ENCODE assay signal across 8 cellular contexts in genomic region chr12:4648099-4648498, GRCh38. TPM values are rescaled to one million over a fixed set of nuclear protein-coding genes. Genes with fewer than 3 reads are reported as not detected.
DNase-seq lines count a peak whose midpoint lies in the region; ATAC-seq and TF ChIP-seq lines count a peak whose summit lies in the region.

No MANE protein-coding gene starts in this region.

- peak overlapping the region; percentile 80 for H3K4me2 ChIP-seq in DND-41 (ENCODE audit: insufficient read depth, low read length)

- POLR2A ChIA-PET in activated CD8-positive, alpha-beta T cell treated with anti-CD3 and anti-CD28 coated beads, Interleukin-2, amount 10 ng/mL, durations not matched to agents 7 days and 5 days (lab: Charles Lee), result interaction anchor here (0.5 to 1.5 kb wide), 4 partner anchors 11 to 250 kb away, joined by 3 to 7 read pairs (median 3); no protein-coding TSS in a partner anchor

- 0 out of 3 replicates have a peak, but pooled peaks have one; percentile 27 for ATAC-seq in DND-41 (ENCODE audit: insufficient read depth, low read depth)
- ATAC-seq in HG02840 (IDR thresholded peaks at IDR 0.05; ENCODE audit: low FRiP score, unreplicated experiment), result peak; percentile 20
- ATAC-seq in activated CD8-positive, alpha-beta T cell treated with anti-CD3 and anti-CD28 coated beads, Interleukin-2, amount 10 ng/mL, durations not matched to agents 7 days and 5 days, result no peak
- ATAC-seq in stimulated activated memory B cell treated with anti-CD40 and anti-IgM and Interleukin-4, amounts not matched to agents 10 μg/mL and 1 μg/mL and 100 μg/mL, for 72 hours, result peak; percentile 62

- H4K20me1 ChIP-seq in DND-41 (ENCODE audit: insufficient read depth, low read length), result peaks cover 7% of the 10 kb centered on the region; the same call in 1 of the 2 replicates

- no peaks in the 10 kb centered on the region for H3K27me3 Mint-ChIP-seq in activated CD8-positive, alpha-beta T cell treated with anti-CD3 and anti-CD28 coated beads, Interleukin-2, amount 10 ng/mL, durations not matched to agents 7 days and 5 days (ENCODE audit: low read depth)
- no peaks in the 10 kb centered on the region for H3K27me3 Mint-ChIP-seq in stimulated activated memory B cell treated with anti-CD40 and anti-IgM and Interleukin-4, amounts not matched to agents 10 μg/mL and 1 μg/mL and 100 μg/mL, for 72 hours

- peaks cover 47% of the 10 kb centered on the region for H3K79me2 ChIP-seq in DND-41 (ENCODE audit: insufficient read depth, low read length)

- H3K27ac ChIP-seq in DND-41 (ENCODE audit: low read length), result peak overlapping the region; percentile 95

- peaks cover 2% of the 10 kb centered on the region for H3K36me3 Mint-ChIP-seq in activated CD8-positive, alpha-beta T cell treated with anti-CD3 and anti-CD28 coated beads, Interleukin-2, amount 10 ng/mL, durations not matched to agents 7 days and 5 days (ENCODE audit: low read depth)
- peaks cover 5% of the 10 kb centered on the region for H3K36me3 Mint-ChIP-seq in stimulated activated memory B cell treated with anti-CD40 and anti-IgM and Interleukin-4, amounts not matched to agents 10 μg/mL and 1 μg/mL and 100 μg/mL, for 72 hours

- DNase-seq in DND-41 (no peak), NCI-H1436 (lab: John Stamatoyannopoulos, UW) (no peak), NCI-H446 treated with DMSO at 0.1 percent for 48 hours (lab: John Stamatoyannopoulos, UW) (no peak)
- no peak for DNase-seq in activated CD8-positive, alpha-beta T cell treated with anti-CD3 and anti-CD28 coated beads, Interleukin-2, amount 10 ng/mL, durations not matched to agents 7 days and 5 days
- no peak for DNase-seq in stimulated activated CD8-positive, alpha-beta memory T cell treated with anti-CD3 and anti-CD28 coated beads, Interleukin-4, amount 100 ng/mL, for 48 hours

- H3K9ac ChIP-seq in DND-41 (ENCODE audit: low read depth, low read length), result peak overlapping the region; percentile 69

- H3K36me3 ChIP-seq in DND-41 (ENCODE audit: insufficient read depth, low read length), result peaks cover 7% of the 10 kb centered on the region; the same call in 1 of the 2 replicates

- H2AFZ ChIP-seq in DND-41 (ENCODE audit: low read depth, low read length), result peak overlapping the region; percentile 94

- H3K4me3 Mint-ChIP-seq in activated CD8-positive, alpha-beta T cell treated with anti-CD3 and anti-CD28 coated beads, Interleukin-2, amount 10 ng/mL, durations not matched to agents 7 days and 5 days, result peak overlapping the region; percentile 98
- H3K4me3 Mint-ChIP-seq in stimulated activated memory B cell treated with anti-CD40 and anti-IgM and Interleukin-4, amounts not matched to agents 10 μg/mL and 1 μg/mL and 100 μg/mL, for 72 hours, result peak overlapping the region; percentile 95

- CTCF ChIA-PET in activated CD8-positive, alpha-beta T cell treated with anti-CD3 and anti-CD28 coated beads, Interleukin-2, amount 10 ng/mL, durations not matched to agents 7 days and 5 days (lab: Charles Lee), result interaction anchor here (0.9 to 2.3 kb wide), 7 partner anchors 8 to 1340 kb away, joined by 3 to 15 read pairs (median 3); no protein-coding TSS in a partner anchor

- no peak for TF ChIP-seq CTCF in DND-41 (IDR thresholded peaks at IDR 0.05; ENCODE audit: borderline replicate concordance, extremely low read depth, low read length, poor library complexity, severe bottlenecking)

- peaks cover 47% of the 10 kb centered on the region for H3K4me1 ChIP-seq in DND-41 (ENCODE audit: insufficient read depth, low read length)

- peak overlapping the region; percentile 72 to 80 for H3K4me3 ChIP-seq in DND-41 (ENCODE audit: low read depth in 1 of 2, low read length in 2 of 2)
- H3K4me3 ChIP-seq in iPS-11a (ENCODE audit: low read depth, low read length), result peak overlapping the region; percentile 68

- H3K9me3 Mint-ChIP-seq in activated CD8-positive, alpha-beta T cell treated with anti-CD3 and anti-CD28 coated beads, Interleukin-2, amount 10 ng/mL, durations not matched to agents 7 days and 5 days (ENCODE audit: insufficient read depth), result no peaks in the 10 kb centered on the region
- no peaks in the 10 kb centered on the region for H3K9me3 Mint-ChIP-seq in stimulated activated memory B cell treated with anti-CD40 and anti-IgM and Interleukin-4, amounts not matched to agents 10 μg/mL and 1 μg/mL and 100 μg/mL, for 72 hours

- peaks cover 41% of the 10 kb centered on the region for H3K4me1 Mint-ChIP-seq in activated CD8-positive, alpha-beta T cell treated with anti-CD3 and anti-CD28 coated beads, Interleukin-2, amount 10 ng/mL, durations not matched to agents 7 days and 5 days (ENCODE audit: low read depth)
- peaks cover 56% of the 10 kb centered on the region for H3K4me1 Mint-ChIP-seq in stimulated activated memory B cell treated with anti-CD40 and anti-IgM and Interleukin-4, amounts not matched to agents 10 μg/mL and 1 μg/mL and 100 μg/mL, for 72 hours

- H3K27me3 ChIP-seq in DND-41 (ENCODE audit: insufficient read depth, low read length, poor library complexity), result no peaks in the 10 kb centered on the region

- peak overlapping the region; percentile 97 for H3K27ac Mint-ChIP-seq in activated CD8-positive, alpha-beta T cell treated with anti-CD3 and anti-CD28 coated beads, Interleukin-2, amount 10 ng/mL, durations not matched to agents 7 days and 5 days
- H3K27ac Mint-ChIP-seq in stimulated activated memory B cell treated with anti-CD40 and anti-IgM and Interleukin-4, amounts not matched to agents 10 μg/mL and 1 μg/mL and 100 μg/mL, for 72 hours, result peak overlapping the region; percentile 94

- H3K9me3 ChIP-seq in DND-41 (ENCODE audit: insufficient read depth, low read length, severe bottlenecking), result no peaks in the 10 kb centered on the region

RNA-seq across cellular contexts. Expression of gene AKAP3, which starts 0.8 kb away (rescaled TPM):
- 1 to 10 TPM; 2.6 to 2.8 TPM for total RNA-seq in activated CD8-positive, alpha-beta T cell treated with anti-CD3 and anti-CD28 coated beads, Interleukin-2, amount 10 ng/mL, durations not matched to agents 7 days and 5 days

RNA-seq across cellular contexts. Expression of gene NDUFA9, which starts 0.8 kb away (rescaled TPM):
- 100 to 1,000 TPM; 112 to 120 TPM for total RNA-seq in activated CD8-positive, alpha-beta T cell treated with anti-CD3 and anti-CD28 coated beads, Interleukin-2, amount 10 ng/mL, durations not matched to agents 7 days and 5 days
